In genomic region chr9:757246-757881, GRCh38 we compare ENCODE assay signal across 9 cellular contexts.
DNase-seq lines count a peak whose midpoint lies in the region; ATAC-seq, FAIRE-seq and TF ChIP-seq lines count a peak whose summit lies in the region.
"Had no signal": no experiment of that assay in that cellular context is flagged by ENCODE, and none has a peak within 500 bp of the region (broad histone marks: within the 10 kb centered on the region; RNA-seq: fewer than 3 reads in every experiment).

No MANE protein-coding gene starts in this region.

- TF ChIP-seq CTCF in GM12878 (IDR thresholded peaks at IDR 0.05 in 2 of 3, conservative IDR thresholded peaks at IDR 0.05 in 1 of 3; ENCODE audit: control insufficient read depth in 2 of 3, extremely low read depth in 1 of 3, insufficient read depth in 1 of 3, low read depth in 3 of 3, low read length in 3 of 3) (peak in 2 of 3 experiments; percentile 26 to 29; a peak in 2 of 6 replicates), kidney (IDR thresholded peaks at IDR 0.05; ENCODE audit: borderline replicate concordance, extremely low read depth, insufficient read depth) (peak; percentile 50), type B pancreatic cell (conservative IDR thresholded peaks at IDR 0.05) (peak; percentile 72)

- SMC1A ChIA-PET in GM12878 (lab: Charles Lee; ENCODE audit: uncharacterized antibody, unreplicated experiment): no interaction called here

- RAD21 ChIA-PET in GM12878 (lab: Charles Lee; ENCODE audit: unreplicated experiment): no interaction called here

- no peaks in the 10 kb centered on the region for H3K9me3 Mint-ChIP-seq in type B pancreatic cell
- H3K9me3 Mint-ChIP-seq: CD8-positive, alpha-beta T cell had no signal

- no peaks in the 10 kb centered on the region for H3K36me3 ChIP-seq in GM12878 (ENCODE audit: control insufficient read depth in 2 of 2, insufficient read depth in 2 of 2, low read length in 1 of 2)
- no peaks in the 10 kb centered on the region for H3K36me3 ChIP-seq in kidney (ENCODE audit: control insufficient read depth in 1 of 2, insufficient read depth in 2 of 2, low read length in 2 of 2)

- POLR2A ChIA-PET in GM12878 (lab: Charles Lee): no interaction called here

- H3K27me3 Mint-ChIP-seq in type B pancreatic cell: no peaks in the 10 kb centered on the region

- no peak for TF ChIP-seq POLR2A in GM12878 (IDR thresholded peaks at IDR 0.05; ENCODE audit: low read depth, low read length)

- intact Hi-C loops in GM12878 (cut with micrococcal nuclease; ENCODE audit: unreplicated experiment): loop anchor here (2.0 to 5.0 kb wide), 2 partner anchors 130 to 143 kb away; no protein-coding TSS in a partner anchor
- intact Hi-C loops in kidney (cut with DNase I): no loop called here

- no peaks in the 10 kb centered on the region for H3K36me3 Mint-ChIP-seq in type B pancreatic cell
- H3K36me3 Mint-ChIP-seq: CD8-positive, alpha-beta T cell had no signal

- peak overlapping the region; percentile 50 for H3K27ac Mint-ChIP-seq in type B pancreatic cell
- H3K27ac Mint-ChIP-seq: CD8-positive, alpha-beta T cell had no signal

- FAIRE-seq in GM12878 (lab: Jason Lieb, UNC) (no peak), kidney (lab: Jason Lieb, UNC) (no peak)

- peak; percentile 82 for ATAC-seq in GM12878
- ATAC-seq: CD8-positive, alpha-beta T cell had no signal

- in situ Hi-C loops in GM12878 (cut with MboI): no loop called here

- DNase-seq in NCI-H2171 treated with DMSO at 0.1 percent for 48 hours (lab: John Stamatoyannopoulos, UW): peak; percentile 29
- no peak for DNase-seq in NCI-H2171 (lab: John Stamatoyannopoulos, UW)
- peak; percentile 46 for DNase-seq in NAMALWA (ENCODE audit: low spot score)
- no peak for DNase-seq in GM12878 (ENCODE audit: low read depth, low spot score)
- DNase-seq in kidney: no peak
- no peak for DNase-seq in type B pancreatic cell (ENCODE audit: extremely low spot score, unreplicated experiment)
- DNase-seq in cerebellum (ENCODE audit: low spot score): no peak
- no peak for DNase-seq in NCI-H1048 (lab: John Stamatoyannopoulos, UW)

- no peak overlapping the region for H2AFZ ChIP-seq in GM12878 (ENCODE audit: control insufficient read depth, low read depth, low read length)

- no peak overlapping the region for H3K4me3 Mint-ChIP-seq in type B pancreatic cell
- H3K4me3 Mint-ChIP-seq: CD8-positive, alpha-beta T cell had no signal

- H4K20me1 ChIP-seq in GM12878 (ENCODE audit: control insufficient read depth, insufficient read depth): no peaks in the 10 kb centered on the region

- H3K4me3 ChIP-seq in GM12878 (no peak overlapping the region), kidney (ENCODE audit: low read length in 2 of 2) (no peak overlapping the region)

- no peak for TF ChIP-seq EP300 in GM12878 (IDR thresholded peaks at IDR 0.05; ENCODE audit: borderline replicate concordance in 1 of 2, control insufficient read depth in 1 of 2, low read depth in 2 of 2, low read length in 2 of 2)

- H3K27ac ChIP-seq in GM12878 (ENCODE audit: control insufficient read depth, insufficient read depth) (no peak overlapping the region), kidney (ENCODE audit: low read depth in 2 of 2, low read length in 2 of 2) (no peak overlapping the region)

- no TSS peak for BruUV-seq in GM12878 (replicated peaks; lab: Mats Ljungman, UMichigan)

- CTCF ChIA-PET in GM12878 (lab: Yijun Ruan, JAX): no interaction called here

- H3K27me3 ChIP-seq in GM12878 (replicated peaks in 1 of 2; ENCODE audit: control insufficient read depth in 2 of 2, insufficient read depth in 2 of 2, low read length in 1 of 2): no peaks in the 10 kb centered on the region; a peak in 2 of 4 replicates

- H3K9ac ChIP-seq in GM12878 (ENCODE audit: control insufficient read depth, insufficient read depth, low read length) (no peak overlapping the region), kidney (ENCODE audit: low read length in 2 of 2) (no peak overlapping the region)

- H3K4me2 ChIP-seq in GM12878 (ENCODE audit: control insufficient read depth, insufficient read depth): no peak overlapping the region

- H3K9me3 ChIP-seq in GM12878 (replicated peaks; ENCODE audit: control insufficient read depth, insufficient read depth, low read length) (no peaks in the 10 kb centered on the region), kidney (ENCODE audit: control insufficient read depth in 1 of 2, low read length in 2 of 2) (no peaks in the 10 kb centered on the region)

- H3K4me1 Mint-ChIP-seq in type B pancreatic cell (ENCODE audit: unreplicated experiment): peaks cover 5% of the 10 kb centered on the region

- 43% methylated on average over 13 of the region's 13 CpGs for WGBS in GM12878 (ENCODE audit: insufficient coverage, insufficient replicate concordance, low lambda C conversion rate, missing lambda C conversion rate)

- peak; percentile 30; the same call in 1 of the 2 replicates for TF ChIP-seq RAD21 in GM12878 (IDR thresholded peaks at IDR 0.05; ENCODE audit: insufficient read depth, low read depth, low read length)

- H3K4me1 ChIP-seq in GM12878 (ENCODE audit: control insufficient read depth, insufficient read depth, low read length): peaks cover 5% of the 10 kb centered on the region; the same call in 1 of the 2 replicates
- peaks cover 0 to 9% of the 10 kb centered on the region in 2 donors for H3K4me1 ChIP-seq in kidney (ENCODE audit: control insufficient read depth in 1 of 2, insufficient read depth in 1 of 2, low read depth in 1 of 2, low read length in 2 of 2)

- no peaks in the 10 kb centered on the region for H3K79me2 ChIP-seq in GM12878 (ENCODE audit: control insufficient read depth, insufficient read depth, low read length)

TF ChIP-seq in GM12878, 131 proteins besides CTCF, POLR2A, EP300 and RAD21:
- TF ChIP-seq CEBPZ (IDR thresholded peaks at IDR 0.05; ENCODE audit: low read depth, low read length): no peak
- TF ChIP-seq E2F4 (IDR thresholded peaks at IDR 0.05; ENCODE audit: low read depth, low read length): no peak
- no peak for TF ChIP-seq FOXM1 (IDR thresholded peaks at IDR 0.05; ENCODE audit: low read depth, low read length)
- no peak for TF ChIP-seq ZBTB4 (CRISPR knock-in tag; IDR thresholded peaks at IDR 0.05)
- TF ChIP-seq KDM1A (IDR thresholded peaks at IDR 0.05; ENCODE audit: borderline replicate concordance): no peak
- no peak for TF ChIP-seq SUZ12 (IDR thresholded peaks at IDR 0.05; ENCODE audit: unreplicated experiment)
- no peak for TF ChIP-seq ZNF207 (IDR thresholded peaks at IDR 0.05; ENCODE audit: borderline replicate concordance)
- no peak for TF ChIP-seq GATAD2B (conservative IDR thresholded peaks at IDR 0.05; ENCODE audit: low read depth)

Comparison
In these comparisons a context has a peak if more than half of its experiments do, and no peak if none do; other contexts are left out.
1. DNase-seq: peak in NCI-H2171 treated with DMSO at 0.1 percent for 48 hours (single experiment) and NAMALWA (single experiment); none in NCI-H2171 (single experiment), GM12878 (single experiment), kidney (single experiment), type B pancreatic cell (single experiment), cerebellum (single experiment) and NCI-H1048 (single experiment).
2. Peak in every context shown above with its lines, with median percentiles within 50 percentile points of each other: CTCF ChIP-seq.